12 cellular contexts compared by ENCODE assay signal in genomic region chr1:25011966-25012625, GRCh38.
DNase-seq lines count a peak whose midpoint lies in the region; ATAC-seq lines count a peak whose summit lies in the region.
"Had no signal": no experiment of that assay in that cellular context is flagged by ENCODE, and none has a peak within 500 bp of the region (broad histone marks: within the 10 kb centered on the region; RNA-seq: fewer than 3 reads in every experiment).

No MANE protein-coding gene starts in this region.

- no peaks in the 10 kb centered on the region for H3K36me3 ChIP-seq in thymus (ENCODE audit: control insufficient read depth, insufficient read depth)

- no peaks in the 10 kb centered on the region for H3K9me3 Mint-ChIP-seq in activated naive CD4-positive, alpha-beta T cell treated with anti-CD3 and anti-CD28 coated beads for 36 hours
- H3K9me3 Mint-ChIP-seq in central memory CD8-positive, alpha-beta T cell: no peaks in the 10 kb centered on the region

- H3K4me3 Mint-ChIP-seq in activated naive CD4-positive, alpha-beta T cell treated with anti-CD3 and anti-CD28 coated beads for 36 hours: no peak overlapping the region
- no peak overlapping the region for H3K4me3 Mint-ChIP-seq in central memory CD8-positive, alpha-beta T cell

- H3K4me1 Mint-ChIP-seq in activated naive CD4-positive, alpha-beta T cell treated with anti-CD3 and anti-CD28 coated beads for 36 hours (ENCODE audit: low read depth): peaks cover 36% of the 10 kb centered on the region
- peaks cover 22% of the 10 kb centered on the region for H3K4me1 Mint-ChIP-seq in central memory CD8-positive, alpha-beta T cell

- no peaks in the 10 kb centered on the region for H3K27me3 ChIP-seq in thymus (ENCODE audit: control insufficient read depth, insufficient read depth)

- no peak overlapping the region for H3K27ac Mint-ChIP-seq in activated naive CD4-positive, alpha-beta T cell treated with anti-CD3 and anti-CD28 coated beads for 36 hours
- peak overlapping the region; percentile 16 for H3K27ac Mint-ChIP-seq in central memory CD8-positive, alpha-beta T cell (ENCODE audit: low read depth)

- H3K4me3 ChIP-seq in thymus (ENCODE audit: low read length): no peak overlapping the region
- H3K4me3 ChIP-seq: GM23248 had no signal

- H3K27me3 Mint-ChIP-seq in activated naive CD4-positive, alpha-beta T cell treated with anti-CD3 and anti-CD28 coated beads for 36 hours (ENCODE audit: low read depth): no peaks in the 10 kb centered on the region
- H3K27me3 Mint-ChIP-seq in central memory CD8-positive, alpha-beta T cell: no peaks in the 10 kb centered on the region

- DNase-seq in activated naive CD4-positive, alpha-beta T cell treated with anti-CD3 and anti-CD28 coated beads for 36 hours: peak; percentile 49
- DNase-seq in activated naive CD4-positive, alpha-beta T cell (lab: John Stamatoyannopoulos, UW): no peak
- DNase-seq in NCI-H2171 treated with DMSO at 0.1 percent for 48 hours (lab: John Stamatoyannopoulos, UW) (peak; percentile 5), NCI-H1930 (lab: John Stamatoyannopoulos, UW) (no peak), HuH-7.5 (ENCODE audit: low spot score) (no peak), islet precursor cell (no peak)
- no peak for DNase-seq in central memory CD8-positive, alpha-beta T cell (ENCODE audit: low spot score in 2 of 2)
- DNase-seq: GM23248, midbrain, NCI-H1105 treated with DMSO at 0.1 percent for 48 hours, NCI-H82 had no signal

- CTCF ChIA-PET in activated naive CD4-positive, alpha-beta T cell treated with anti-CD3 and anti-CD28 coated beads for 36 hours (lab: Charles Lee): interaction anchor here (0.8 to 1.2 kb wide), 2 partner anchors 11 to 164 kb away, joined by 3 to 4 read pairs; no protein-coding TSS in a partner anchor

- 92% methylated on average over 12 of the region's 12 CpGs for WGBS in thymus

- ATAC-seq in central memory CD8-positive, alpha-beta T cell (replicated peaks; ENCODE audit: extremely low read depth, poor library complexity, severe bottlenecking): no peak

- intact Hi-C loops in activated naive CD4-positive, alpha-beta T cell treated with anti-CD3 and anti-CD28 coated beads for 36 hours (cut with micrococcal nuclease): no loop called here

- peaks cover 6% of the 10 kb centered on the region for H3K4me1 ChIP-seq in thymus (ENCODE audit: control insufficient read depth, insufficient read depth, low read length)

- H3K27ac ChIP-seq in thymus (ENCODE audit: low read depth): peak overlapping the region; percentile 5
- H3K27ac ChIP-seq: GM23248 had no signal

- H3K9me3 ChIP-seq in thymus (ENCODE audit: control insufficient read depth): no peaks in the 10 kb centered on the region

- no peaks in the 10 kb centered on the region for H3K36me3 Mint-ChIP-seq in activated naive CD4-positive, alpha-beta T cell treated with anti-CD3 and anti-CD28 coated beads for 36 hours (ENCODE audit: low read depth)
- peaks cover 2% of the 10 kb centered on the region for H3K36me3 Mint-ChIP-seq in central memory CD8-positive, alpha-beta T cell (ENCODE audit: insufficient read depth)

Comparison
In these comparisons a context has a peak if more than half of its experiments do, and no peak if none do; other contexts are left out.
1. DNase-seq: peak in activated naive CD4-positive, alpha-beta T cell treated with anti-CD3 and anti-CD28 coated beads for 36 hours (single experiment) and NCI-H2171 treated with DMSO at 0.1 percent for 48 hours (single experiment); none in activated naive CD4-positive, alpha-beta T cell (0 of 4), central memory CD8-positive, alpha-beta T cell (0 of 2), NCI-H1930 (0 of 2), HuH-7.5 (single experiment) and islet precursor cell (single experiment).